8 cellular contexts compared by ENCODE assay signal in the genomic region with DNA sequence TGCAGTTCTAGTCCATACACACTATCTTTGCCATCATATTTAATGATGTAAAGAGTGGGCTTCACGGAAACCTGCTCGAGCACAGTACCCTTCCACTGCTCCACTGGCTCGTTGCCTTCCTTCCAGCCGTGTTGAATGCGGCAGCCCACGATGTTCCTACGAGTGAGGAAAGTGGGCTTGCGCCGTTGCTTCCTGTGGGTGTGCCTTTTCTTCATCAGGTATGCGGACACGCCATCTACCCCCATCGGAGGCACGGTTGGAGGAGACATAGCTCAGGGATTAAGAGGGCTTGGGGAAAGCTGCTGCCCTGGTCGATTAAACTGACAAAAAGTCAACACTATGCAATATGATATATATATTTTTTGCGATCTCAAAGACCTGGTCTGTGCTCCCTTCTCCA. TPM values are rescaled to one million over a fixed set of nuclear protein-coding genes. Genes with fewer than 3 reads are reported as not detected.
DNase-seq lines count a peak whose midpoint lies in the region; ATAC-seq and TF ChIP-seq lines count a peak whose summit lies in the region.

No MANE protein-coding gene starts in this region.

- peak overlapping the region; percentile 93 for H3K4me3 Mint-ChIP-seq in activated CD8-positive, alpha-beta memory T cell treated with anti-CD3 and anti-CD28 coated beads, Interleukin-2, amount 10 ng/mL, durations not matched to agents 7 days and 5 days

- CTCF ChIA-PET in activated CD8-positive, alpha-beta memory T cell treated with anti-CD3 and anti-CD28 coated beads, Interleukin-2, amount 10 ng/mL, durations not matched to agents 7 days and 5 days (lab: Charles Lee) = no interaction called here

- TF ChIP-seq CTCF in fibroblast of pulmonary artery (IDR thresholded peaks at IDR 0.05; ENCODE audit: low read length, missing control alignments) (no peak), neutrophil (IDR thresholded peaks at IDR 0.05) (no peak)

- H3K36me3 Mint-ChIP-seq in activated CD8-positive, alpha-beta memory T cell treated with anti-CD3 and anti-CD28 coated beads, Interleukin-2, amount 10 ng/mL, durations not matched to agents 7 days and 5 days = peaks cover 11% of the 10 kb centered on the region

- no peaks in the 10 kb centered on the region for H3K27me3 ChIP-seq in neutrophil

- no peaks in the 10 kb centered on the region for H3K9me3 ChIP-seq in neutrophil

- H3K4me1 ChIP-seq in neutrophil (ENCODE audit: control insufficient read depth in 1 of 2, insufficient read depth in 1 of 2, low read depth in 1 of 2, low read length in 1 of 2) = peaks cover 13 to 15% of the 10 kb centered on the region in 2 experiments

- ATAC-seq in HG02571 (IDR thresholded peaks at IDR 0.05; ENCODE audit: unreplicated experiment) = peak; percentile 42
- ATAC-seq in activated CD8-positive, alpha-beta memory T cell treated with anti-CD3 and anti-CD28 coated beads, Interleukin-2, amount 10 ng/mL, durations not matched to agents 7 days and 5 days = peak; percentile 67

- H3K27me3 Mint-ChIP-seq in activated CD8-positive, alpha-beta memory T cell treated with anti-CD3 and anti-CD28 coated beads, Interleukin-2, amount 10 ng/mL, durations not matched to agents 7 days and 5 days = no peaks in the 10 kb centered on the region

- no peaks in the 10 kb centered on the region for H3K36me3 ChIP-seq in neutrophil

- peak; percentile 3 for DNase-seq in activated T-cell treated with anti-CD3 and anti-CD28 coated beads for 1 hour (ENCODE audit: low read depth)
- no peak for DNase-seq in activated T-cell treated with anti-CD3 and anti-CD28 coated beads for 4 hours
- peak; percentile 36 for DNase-seq in NCI-H1105 (lab: John Stamatoyannopoulos, UW)
- peak; percentile 49 for DNase-seq in activated CD8-positive, alpha-beta memory T cell treated with anti-CD3 and anti-CD28 coated beads, Interleukin-2, amount 10 ng/mL, durations not matched to agents 7 days and 5 days
- DNase-seq in fibroblast of pulmonary artery (ENCODE audit: low read depth) = no peak
- no peak for DNase-seq in dedifferentiated amniotic fluid mesenchymal stem cell (ENCODE audit: extremely low spot score)

- H3K9me3 Mint-ChIP-seq in activated CD8-positive, alpha-beta memory T cell treated with anti-CD3 and anti-CD28 coated beads, Interleukin-2, amount 10 ng/mL, durations not matched to agents 7 days and 5 days (ENCODE audit: low read depth) = no peaks in the 10 kb centered on the region

- H3K4me3 ChIP-seq in fibroblast of pulmonary artery (replicated peaks; ENCODE audit: low read depth, low read length) = peak overlapping the region; percentile 65
- H3K4me3 ChIP-seq in neutrophil (ENCODE audit: low read depth in 1 of 2, low read length in 1 of 2) = peak overlapping the region; percentile 57 to 59

- peaks cover 23% of the 10 kb centered on the region for H3K4me1 Mint-ChIP-seq in activated CD8-positive, alpha-beta memory T cell treated with anti-CD3 and anti-CD28 coated beads, Interleukin-2, amount 10 ng/mL, durations not matched to agents 7 days and 5 days

- peak overlapping the region; percentile 88 for H3K27ac Mint-ChIP-seq in activated CD8-positive, alpha-beta memory T cell treated with anti-CD3 and anti-CD28 coated beads, Interleukin-2, amount 10 ng/mL, durations not matched to agents 7 days and 5 days

- H3K27ac ChIP-seq in neutrophil = no peak overlapping the region

RNA-seq across cellular contexts. Expression of a gene that starts 0.6 kb away (rescaled TPM):
- 10 to 100 TPM; 13.2 to 14.8 TPM for total RNA-seq in activated CD8-positive, alpha-beta memory T cell treated with anti-CD3 and anti-CD28 coated beads, Interleukin-2, amount 10 ng/mL, durations not matched to agents 7 days and 5 days

Comparison
In these comparisons a context has a peak if more than half of its experiments do, and no peak if none do; other contexts are left out.
1. DNase-seq: peak in activated T-cell treated with anti-CD3 and anti-CD28 coated beads for 1 hour (single experiment), NCI-H1105 (single experiment) and activated CD8-positive, alpha-beta memory T cell treated with anti-CD3 and anti-CD28 coated beads, Interleukin-2, amount 10 ng/mL, durations not matched to agents 7 days and 5 days (single experiment); none in activated T-cell treated with anti-CD3 and anti-CD28 coated beads for 4 hours (single experiment), fibroblast of pulmonary artery (single experiment) and dedifferentiated amniotic fluid mesenchymal stem cell (single experiment).